1 cellular context compared by ENCODE assay signal in the genomic region with DNA sequence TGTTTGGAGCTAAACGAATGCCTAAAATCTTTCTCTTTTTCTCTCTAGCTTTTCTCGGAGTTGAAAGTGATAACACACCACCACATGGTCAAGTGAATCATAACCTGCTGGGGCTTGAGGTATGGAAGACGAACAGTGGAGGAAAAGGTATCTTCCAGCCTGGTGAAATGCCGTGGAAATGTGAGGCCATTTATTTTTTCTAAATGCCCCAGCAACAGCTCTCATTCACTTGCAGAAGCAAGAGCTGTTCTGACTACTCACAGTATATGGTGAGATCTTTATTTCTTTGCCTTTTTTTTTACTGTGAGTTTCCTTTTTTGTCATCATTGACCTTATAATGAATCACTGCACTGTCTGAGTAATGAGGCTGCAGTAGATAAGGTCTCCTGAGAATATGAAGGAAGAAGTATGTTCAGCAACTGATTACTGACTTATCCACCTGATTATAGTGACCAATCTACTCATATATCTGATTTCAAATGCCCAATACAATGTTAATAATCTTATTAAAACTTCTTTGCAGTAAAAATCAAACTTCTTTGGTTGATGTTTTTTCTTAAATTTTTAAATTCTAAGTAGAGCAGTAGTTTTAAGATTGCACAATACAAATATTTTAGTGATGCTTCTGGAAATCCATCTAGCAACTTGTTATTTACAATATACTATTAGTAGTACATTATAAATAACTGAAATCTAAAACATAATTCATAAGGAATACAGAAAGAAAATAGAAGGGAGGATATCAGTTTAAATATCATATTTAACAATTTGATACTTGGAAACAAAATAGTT.
A peak's percentile ranks its signal among the peaks of the same experiment; 100 is the strongest.
TF ChIP-seq lines count a peak whose summit lies in the region.

No MANE protein-coding gene starts in this region.

TF ChIP-seq in GM12878, 131 proteins besides CTCF, POLR2A, EP300 and RAD21 (continued from another document):
- TF ChIP-seq, protein P1, sequence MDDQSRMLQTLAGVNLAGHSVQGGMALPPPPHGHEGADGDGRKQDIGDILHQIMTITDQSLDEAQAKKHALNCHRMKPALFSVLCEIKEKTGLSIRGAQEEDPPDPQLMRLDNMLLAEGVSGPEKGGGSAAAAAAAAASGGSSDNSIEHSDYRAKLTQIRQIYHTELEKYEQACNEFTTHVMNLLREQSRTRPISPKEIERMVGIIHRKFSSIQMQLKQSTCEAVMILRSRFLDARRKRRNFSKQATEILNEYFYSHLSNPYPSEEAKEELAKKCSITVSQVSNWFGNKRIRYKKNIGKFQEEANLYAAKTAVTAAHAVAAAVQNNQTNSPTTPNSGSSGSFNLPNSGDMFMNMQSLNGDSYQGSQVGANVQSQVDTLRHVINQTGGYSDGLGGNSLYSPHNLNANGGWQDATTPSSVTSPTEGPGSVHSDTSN (IDR thresholded peaks at IDR 0.05; ENCODE audit: insufficient replicate concordance, low read depth, low read length) = no peak
- no peak for TF ChIP-seq BHLHE40 (IDR thresholded peaks at IDR 0.05; ENCODE audit: borderline replicate concordance in 1 of 2, low read depth in 2 of 2, low read length in 1 of 2)
- TF ChIP-seq LARP7 (IDR thresholded peaks at IDR 0.05) = no peak
- TF ChIP-seq MTA2 (IDR thresholded peaks at IDR 0.05; ENCODE audit: low read depth) = peak; percentile 64; the same call in 1 of the 2 replicates
- TF ChIP-seq NR2C1 (IDR thresholded peaks at IDR 0.05) = no peak
- TF ChIP-seq, protein P2, sequence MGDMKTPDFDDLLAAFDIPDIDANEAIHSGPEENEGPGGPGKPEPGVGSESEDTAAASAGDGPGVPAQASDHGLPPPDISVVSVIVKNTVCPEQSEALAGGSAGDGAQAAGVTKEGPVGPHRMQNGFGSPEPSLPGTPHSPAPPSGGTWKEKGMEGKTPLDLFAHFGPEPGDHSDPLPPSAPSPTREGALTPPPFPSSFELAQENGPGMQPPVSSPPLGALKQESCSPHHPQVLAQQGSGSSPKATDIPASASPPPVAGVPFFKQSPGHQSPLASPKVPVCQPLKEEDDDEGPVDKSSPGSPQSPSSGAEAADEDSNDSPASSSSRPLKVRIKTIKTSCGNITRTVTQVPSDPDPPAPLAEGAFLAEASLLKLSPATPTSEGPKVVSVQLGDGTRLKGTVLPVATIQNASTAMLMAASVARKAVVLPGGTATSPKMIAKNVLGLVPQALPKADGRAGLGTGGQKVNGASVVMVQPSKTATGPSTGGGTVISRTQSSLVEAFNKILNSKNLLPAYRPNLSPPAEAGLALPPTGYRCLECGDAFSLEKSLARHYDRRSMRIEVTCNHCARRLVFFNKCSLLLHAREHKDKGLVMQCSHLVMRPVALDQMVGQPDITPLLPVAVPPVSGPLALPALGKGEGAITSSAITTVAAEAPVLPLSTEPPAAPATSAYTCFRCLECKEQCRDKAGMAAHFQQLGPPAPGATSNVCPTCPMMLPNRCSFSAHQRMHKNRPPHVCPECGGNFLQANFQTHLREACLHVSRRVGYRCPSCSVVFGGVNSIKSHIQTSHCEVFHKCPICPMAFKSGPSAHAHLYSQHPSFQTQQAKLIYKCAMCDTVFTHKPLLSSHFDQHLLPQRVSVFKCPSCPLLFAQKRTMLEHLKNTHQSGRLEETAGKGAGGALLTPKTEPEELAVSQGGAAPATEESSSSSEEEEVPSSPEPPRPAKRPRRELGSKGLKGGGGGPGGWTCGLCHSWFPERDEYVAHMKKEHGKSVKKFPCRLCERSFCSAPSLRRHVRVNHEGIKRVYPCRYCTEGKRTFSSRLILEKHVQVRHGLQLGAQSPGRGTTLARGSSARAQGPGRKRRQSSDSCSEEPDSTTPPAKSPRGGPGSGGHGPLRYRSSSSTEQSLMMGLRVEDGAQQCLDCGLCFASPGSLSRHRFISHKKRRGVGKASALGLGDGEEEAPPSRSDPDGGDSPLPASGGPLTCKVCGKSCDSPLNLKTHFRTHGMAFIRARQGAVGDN (IDR thresholded peaks at IDR 0.05) = no peak
- TF ChIP-seq STAT3 (IDR thresholded peaks at IDR 0.05; ENCODE audit: low read depth, low read length) = peak; percentile 53; the same call in 1 of the 2 replicates
- no peak for TF ChIP-seq RB1 (IDR thresholded peaks at IDR 0.05; ENCODE audit: borderline replicate concordance)
- TF ChIP-seq SREBF1 (IDR thresholded peaks at IDR 0.05; ENCODE audit: low read length) = no peak
- no peak for TF ChIP-seq POLR2AphosphoS5 (IDR thresholded peaks at IDR 0.05; ENCODE audit: low read length)
- no peak for TF ChIP-seq MXI1 (IDR thresholded peaks at IDR 0.05; ENCODE audit: low read depth, low read length)
- 0 out of 2 replicates have a peak, but pooled peaks have one; percentile 66 for TF ChIP-seq RFX5 (IDR thresholded peaks at IDR 0.05; ENCODE audit: low read depth, low read length)
- TF ChIP-seq ZNF384 (IDR thresholded peaks at IDR 0.05; ENCODE audit: borderline replicate concordance, low read depth, low read length) = peak; percentile 81
- no peak for TF ChIP-seq ASH2L (IDR thresholded peaks at IDR 0.05; ENCODE audit: borderline replicate concordance, low read depth)
- TF ChIP-seq, protein P3, sequence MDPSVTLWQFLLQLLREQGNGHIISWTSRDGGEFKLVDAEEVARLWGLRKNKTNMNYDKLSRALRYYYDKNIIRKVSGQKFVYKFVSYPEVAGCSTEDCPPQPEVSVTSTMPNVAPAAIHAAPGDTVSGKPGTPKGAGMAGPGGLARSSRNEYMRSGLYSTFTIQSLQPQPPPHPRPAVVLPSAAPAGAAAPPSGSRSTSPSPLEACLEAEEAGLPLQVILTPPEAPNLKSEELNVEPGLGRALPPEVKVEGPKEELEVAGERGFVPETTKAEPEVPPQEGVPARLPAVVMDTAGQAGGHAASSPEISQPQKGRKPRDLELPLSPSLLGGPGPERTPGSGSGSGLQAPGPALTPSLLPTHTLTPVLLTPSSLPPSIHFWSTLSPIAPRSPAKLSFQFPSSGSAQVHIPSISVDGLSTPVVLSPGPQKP (IDR thresholded peaks at IDR 0.05; ENCODE audit: low read depth, low read length) = no peak
- no peak for TF ChIP-seq RAD51 (IDR thresholded peaks at IDR 0.05)
- peak; percentile 50; the same call in 1 of the 2 replicates for TF ChIP-seq ATF7 (IDR thresholded peaks at IDR 0.05; ENCODE audit: low read depth)
- TF ChIP-seq, protein P4, sequence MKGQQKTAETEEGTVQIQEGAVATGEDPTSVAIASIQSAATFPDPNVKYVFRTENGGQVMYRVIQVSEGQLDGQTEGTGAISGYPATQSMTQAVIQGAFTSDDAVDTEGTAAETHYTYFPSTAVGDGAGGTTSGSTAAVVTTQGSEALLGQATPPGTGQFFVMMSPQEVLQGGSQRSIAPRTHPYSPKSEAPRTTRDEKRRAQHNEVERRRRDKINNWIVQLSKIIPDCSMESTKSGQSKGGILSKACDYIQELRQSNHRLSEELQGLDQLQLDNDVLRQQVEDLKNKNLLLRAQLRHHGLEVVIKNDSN (IDR thresholded peaks at IDR 0.05; ENCODE audit: borderline replicate concordance, extremely low read length, insufficient read depth, low read depth, low read length) = no peak
- no peak for TF ChIP-seq CBFB (IDR thresholded peaks at IDR 0.05; ENCODE audit: low read depth)
- TF ChIP-seq SRF (IDR thresholded peaks at IDR 0.05; ENCODE audit: low read depth in 2 of 2, low read length in 2 of 2) = no peak
- no peak for TF ChIP-seq FOXK2 (IDR thresholded peaks at IDR 0.05)
- TF ChIP-seq, protein P5, sequence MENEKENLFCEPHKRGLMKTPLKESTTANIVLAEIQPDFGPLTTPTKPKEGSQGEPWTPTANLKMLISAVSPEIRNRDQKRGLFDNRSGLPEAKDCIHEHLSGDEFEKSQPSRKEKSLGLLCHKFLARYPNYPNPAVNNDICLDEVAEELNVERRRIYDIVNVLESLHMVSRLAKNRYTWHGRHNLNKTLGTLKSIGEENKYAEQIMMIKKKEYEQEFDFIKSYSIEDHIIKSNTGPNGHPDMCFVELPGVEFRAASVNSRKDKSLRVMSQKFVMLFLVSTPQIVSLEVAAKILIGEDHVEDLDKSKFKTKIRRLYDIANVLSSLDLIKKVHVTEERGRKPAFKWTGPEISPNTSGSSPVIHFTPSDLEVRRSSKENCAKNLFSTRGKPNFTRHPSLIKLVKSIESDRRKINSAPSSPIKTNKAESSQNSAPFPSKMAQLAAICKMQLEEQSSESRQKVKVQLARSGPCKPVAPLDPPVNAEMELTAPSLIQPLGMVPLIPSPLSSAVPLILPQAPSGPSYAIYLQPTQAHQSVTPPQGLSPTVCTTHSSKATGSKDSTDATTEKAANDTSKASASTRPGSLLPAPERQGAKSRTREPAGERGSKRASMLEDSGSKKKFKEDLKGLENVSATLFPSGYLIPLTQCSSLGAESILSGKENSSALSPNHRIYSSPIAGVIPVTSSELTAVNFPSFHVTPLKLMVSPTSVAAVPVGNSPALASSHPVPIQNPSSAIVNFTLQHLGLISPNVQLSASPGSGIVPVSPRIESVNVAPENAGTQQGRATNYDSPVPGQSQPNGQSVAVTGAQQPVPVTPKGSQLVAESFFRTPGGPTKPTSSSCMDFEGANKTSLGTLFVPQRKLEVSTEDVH (IDR thresholded peaks at IDR 0.05; ENCODE audit: low read depth, partially characterized antibody) = no peak
- no peak for TF ChIP-seq JUNB (IDR thresholded peaks at IDR 0.05)
- TF ChIP-seq NR2F1 (conservative IDR thresholded peaks at IDR 0.05) = peak; percentile 58; the same call in 1 of the 2 replicates
- TF ChIP-seq YBX1 (IDR thresholded peaks at IDR 0.05) = no peak
- TF ChIP-seq SPI1 (IDR thresholded peaks at IDR 0.05; ENCODE audit: borderline replicate concordance, insufficient read depth, low read depth, low read length) = no peak
- TF ChIP-seq, protein P6, sequence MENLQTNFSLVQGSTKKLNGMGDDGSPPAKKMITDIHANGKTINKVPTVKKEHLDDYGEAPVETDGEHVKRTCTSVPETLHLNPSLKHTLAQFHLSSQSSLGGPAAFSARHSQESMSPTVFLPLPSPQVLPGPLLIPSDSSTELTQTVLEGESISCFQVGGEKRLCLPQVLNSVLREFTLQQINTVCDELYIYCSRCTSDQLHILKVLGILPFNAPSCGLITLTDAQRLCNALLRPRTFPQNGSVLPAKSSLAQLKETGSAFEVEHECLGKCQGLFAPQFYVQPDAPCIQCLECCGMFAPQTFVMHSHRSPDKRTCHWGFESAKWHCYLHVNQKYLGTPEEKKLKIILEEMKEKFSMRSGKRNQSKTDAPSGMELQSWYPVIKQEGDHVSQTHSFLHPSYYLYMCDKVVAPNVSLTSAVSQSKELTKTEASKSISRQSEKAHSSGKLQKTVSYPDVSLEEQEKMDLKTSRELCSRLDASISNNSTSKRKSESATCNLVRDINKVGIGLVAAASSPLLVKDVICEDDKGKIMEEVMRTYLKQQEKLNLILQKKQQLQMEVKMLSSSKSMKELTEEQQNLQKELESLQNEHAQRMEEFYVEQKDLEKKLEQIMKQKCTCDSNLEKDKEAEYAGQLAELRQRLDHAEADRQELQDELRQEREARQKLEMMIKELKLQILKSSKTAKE (IDR thresholded peaks at IDR 0.05; ENCODE audit: low read depth, poor library complexity, severe bottlenecking) = no peak
